ENCODE assay signal across 1 cellular context in genomic region chr20:58481541-58482021, GRCh38.
TF ChIP-seq lines count a peak whose summit lies in the region.

No MANE protein-coding gene starts in this region.

TF ChIP-seq in SK-N-SH, 30 proteins besides CTCF, POLR2A, EP300 and RAD21 (continued from another document):
- no peak for TF ChIP-seq PBX3 (IDR thresholded peaks at IDR 0.05)
- TF ChIP-seq TEAD4 (IDR thresholded peaks at IDR 0.05; ENCODE audit: borderline replicate concordance, insufficient read depth) = no peak
- no peak for TF ChIP-seq NRF1 (IDR thresholded peaks at IDR 0.05; ENCODE audit: low read depth, low read length)
- TF ChIP-seq MEF2A (IDR thresholded peaks at IDR 0.05; ENCODE audit: borderline replicate concordance, low read depth) = no peak
- no peak for TF ChIP-seq GABPA (IDR thresholded peaks at IDR 0.05; ENCODE audit: low read depth)
- TF ChIP-seq USF1 (IDR thresholded peaks at IDR 0.05; ENCODE audit: borderline replicate concordance, low read depth) = no peak
- no peak for TF ChIP-seq ELF1 (IDR thresholded peaks at IDR 0.05)
